In genomic region chr4:115657991-115658390, GRCh38 we compare ENCODE assay signal across 25 cellular contexts.
DNase-seq lines count a peak whose midpoint lies in the region; ATAC-seq, FAIRE-seq and TF ChIP-seq lines count a peak whose summit lies in the region.
"Had no signal": no experiment of that assay in that cellular context is flagged by ENCODE, and none has a peak within 500 bp of the region (broad histone marks: within the 10 kb centered on the region; RNA-seq: fewer than 3 reads in every experiment).

No MANE protein-coding gene starts in this region.

- H3K36me3 ChIP-seq in SJCRH30: no peaks in the 10 kb centered on the region
- H3K36me3 ChIP-seq in H1 (ENCODE audit: control insufficient read depth in 2 of 4, insufficient read depth in 4 of 4, low read length in 3 of 4): no peaks in the 10 kb centered on the region
- H3K36me3 ChIP-seq in mesendoderm (ENCODE audit: control insufficient read depth, insufficient read depth, low read length): no peaks in the 10 kb centered on the region
- H3K36me3 ChIP-seq: SJSA1 had no signal

- H4K91ac ChIP-seq in H1 (replicated peaks; ENCODE audit: insufficient read length, low read length): no peak overlapping the region

- H3K79me2 ChIP-seq in H1 (ENCODE audit: control insufficient read depth in 1 of 2, insufficient read depth in 2 of 2, low read length in 2 of 2): no peaks in the 10 kb centered on the region
- H3K79me2 ChIP-seq in mesendoderm (ENCODE audit: control insufficient read depth, insufficient read depth, low read length): no peaks in the 10 kb centered on the region

- TF ChIP-seq RAD21 in H1 (IDR thresholded peaks at IDR 0.05 in 1 of 2, conservative IDR thresholded peaks at IDR 0.05 in 1 of 2; ENCODE audit: low read depth in 2 of 2, low read length in 2 of 2): no peak

- 0 out of 2 replicates have a peak overlapping the region, but pooled peaks have one; percentile 21 for H2BK5ac ChIP-seq in H1 (ENCODE audit: low read depth, low read length)
- H2BK5ac ChIP-seq in mesendoderm (ENCODE audit: low read length): no peak overlapping the region

- H3K9me3 Mint-ChIP-seq in stimulated activated effector memory CD8-positive, alpha-beta T cell treated with anti-CD3 and anti-CD28 coated beads, Interleukin-12 subunit alpha, Interleukin-12 subunit beta, amount 100 ng/mL, for 72 hours: peaks cover 10% of the 10 kb centered on the region

- H2BK12ac ChIP-seq in H1 (ENCODE audit: low read depth, low read length): no peak overlapping the region

- H4K20me1 ChIP-seq in H1 (replicated peaks in 1 of 2; ENCODE audit: control insufficient read depth in 1 of 2, insufficient read depth in 2 of 2, low read length in 2 of 2): no peaks in the 10 kb centered on the region

- H3K9ac ChIP-seq in H1 (replicated peaks in 1 of 4; ENCODE audit: extremely low read depth in 1 of 4, low read depth in 3 of 4, low read length in 3 of 4) (no peak overlapping the region), mesendoderm (ENCODE audit: low read length) (no peak overlapping the region)

- H3K14ac ChIP-seq in H1 (ENCODE audit: insufficient read length): no peak overlapping the region

- TF ChIP-seq CTCF in H1 (IDR thresholded peaks at IDR 0.05; ENCODE audit: control extremely low read depth in 1 of 3, insufficient read depth in 1 of 3, low read depth in 1 of 3, low read length in 3 of 3): no peak

- H3K36me3 Mint-ChIP-seq in stimulated activated effector memory CD8-positive, alpha-beta T cell treated with anti-CD3 and anti-CD28 coated beads, Interleukin-12 subunit alpha, Interleukin-12 subunit beta, amount 100 ng/mL, for 72 hours: no peaks in the 10 kb centered on the region
- H3K36me3 Mint-ChIP-seq: CD4-positive, alpha-beta memory T cell had no signal

- H2BK120ac ChIP-seq in H1 (replicated peaks; ENCODE audit: low read depth, low read length) (no peak overlapping the region), mesendoderm (ENCODE audit: low read depth, low read length) (no peak overlapping the region)

- no peak for TF ChIP-seq POLR2A in H1 (IDR thresholded peaks at IDR 0.05; ENCODE audit: control extremely low read depth in 1 of 2, low read depth in 2 of 2, low read length in 2 of 2)

- H4K5ac ChIP-seq in H1 (ENCODE audit: insufficient read length, low read depth, low read length) (no peak overlapping the region), mesendoderm (ENCODE audit: low read length) (no peak overlapping the region)

- no peaks in the 10 kb centered on the region; the same call in 1 of the 2 replicates for H3K23me2 ChIP-seq in H1 (ENCODE audit: low read depth, low read length)

- H4K8ac ChIP-seq in H1 (ENCODE audit: extremely low read depth, insufficient read depth, low read length) (no peak overlapping the region), mesendoderm (ENCODE audit: low read depth, low read length) (no peak overlapping the region)

- H3K27me3 ChIP-seq in SJCRH30 (no peaks in the 10 kb centered on the region), H1 (replicated peaks in 1 of 4; ENCODE audit: control insufficient read depth in 3 of 4, extremely low read depth in 1 of 4, insufficient read depth in 3 of 4, low read length in 3 of 4) (no peaks in the 10 kb centered on the region), mesendoderm (ENCODE audit: insufficient read depth, low read length, poor library complexity) (no peaks in the 10 kb centered on the region)
- H3K27me3 ChIP-seq: SJSA1 had no signal

- peak overlapping the region; percentile 45 for H3K27ac ChIP-seq in SJCRH30
- no peak overlapping the region for H3K27ac ChIP-seq in H1 (ENCODE audit: low read depth, low read length)
- H3K27ac ChIP-seq in mesendoderm (ENCODE audit: low read depth, low read length): no peak overlapping the region
- H3K27ac ChIP-seq: A549, PC-9, SJSA1 had no signal

- H2BK20ac ChIP-seq in H1 (ENCODE audit: low read length): no peak overlapping the region

- H3K4me2 ChIP-seq in H1 (ENCODE audit: insufficient read depth in 1 of 2, low read depth in 2 of 2, low read length in 2 of 2): no peak overlapping the region
- no peak overlapping the region for H3K4me2 ChIP-seq in mesendoderm (ENCODE audit: low read length)
- H3K4me2 ChIP-seq: A549, PC-9 had no signal

- peak; percentile 85 to 95 for DNase-seq in SJCRH30
- no peak for DNase-seq in H1 (ENCODE audit: low read depth in 1 of 2, low spot score in 2 of 2)
- peak; percentile 5 for DNase-seq in mesendoderm
- DNase-seq in stimulated activated effector memory CD8-positive, alpha-beta T cell treated with anti-CD3 and anti-CD28 coated beads, Interleukin-12 subunit alpha, Interleukin-12 subunit beta, amount 100 ng/mL, for 72 hours (ENCODE audit: low spot score in 2 of 2): no peak
- DNase-seq in D341Med (ENCODE audit: low spot score): no peak
- DNase-seq in NCI-H345 treated with DMSO at 0.1 percent for 48 hours (lab: John Stamatoyannopoulos, UW; ENCODE audit: unreplicated experiment): no peak
- DNase-seq: C1 segment of cervical spinal cord; CD4-positive, alpha-beta memory T cell; COR-L47; GDM1; Karpas-422; NCI-H1092; NCI-H1417 treated with DMSO at 0.1 percent for 48 hours; NCI-H187; NCI-H2081 treated with DMSO at 0.1 percent for 48 hours; NCI-H446 treated with DMSO at 0.1 percent for 48 hours; NCI-H526; PC-9 had no signal

- no peak overlapping the region for H3K4me3 Mint-ChIP-seq in stimulated activated effector memory CD8-positive, alpha-beta T cell treated with anti-CD3 and anti-CD28 coated beads, Interleukin-12 subunit alpha, Interleukin-12 subunit beta, amount 100 ng/mL, for 72 hours
- H3K4me3 Mint-ChIP-seq: CD4-positive, alpha-beta memory T cell had no signal

- H3K79me1 ChIP-seq in H1 (ENCODE audit: low read depth, low read length) (no peaks in the 10 kb centered on the region), mesendoderm (ENCODE audit: low read length) (no peaks in the 10 kb centered on the region)

- H3K4me1 ChIP-seq in SJCRH30: peaks cover 28% of the 10 kb centered on the region
- H3K4me1 ChIP-seq in H1 (replicated peaks in 1 of 4; ENCODE audit: control insufficient read depth in 3 of 4, insufficient read depth in 4 of 4, low read length in 3 of 4): no peaks in the 10 kb centered on the region
- no peaks in the 10 kb centered on the region for H3K4me1 ChIP-seq in mesendoderm (ENCODE audit: control insufficient read depth, low read depth, low read length)
- H3K4me1 ChIP-seq: A549, SJSA1 had no signal

- no peak overlapping the region for H3K23ac ChIP-seq in H1 (ENCODE audit: insufficient read length)
- H3K23ac ChIP-seq in mesendoderm (ENCODE audit: low read length): no peak overlapping the region

- H3K9me3 ChIP-seq in SJCRH30 (replicated peaks) (no peaks in the 10 kb centered on the region; the same call in 1 of the 2 replicates), H1 (ENCODE audit: insufficient read depth in 2 of 2, low read depth in 1 of 2, low read length in 1 of 2) (no peaks in the 10 kb centered on the region)
- H3K9me3 ChIP-seq: A549, SJSA1 had no signal

- no peak overlapping the region for H3K18ac ChIP-seq in H1 (ENCODE audit: extremely low read depth, low read length)
- H3K18ac ChIP-seq in mesendoderm (ENCODE audit: low read length): no peak overlapping the region

- FAIRE-seq in H1 (lab: Jason Lieb, UNC): no peak
- FAIRE-seq: A549, GM12878, HepG2 had no signal

- H2AK5ac ChIP-seq in H1 (ENCODE audit: low read depth, low read length): no peak overlapping the region
- no peak overlapping the region for H2AK5ac ChIP-seq in mesendoderm (ENCODE audit: low read length)

- H3K56ac ChIP-seq in H1 (replicated peaks; ENCODE audit: insufficient read length, low read depth, low read length): no peak overlapping the region
- H3K56ac ChIP-seq in mesendoderm (ENCODE audit: low read length): no peak overlapping the region

- H2BK15ac ChIP-seq in H1 (ENCODE audit: low read length): no peak overlapping the region
- no peak overlapping the region for H2BK15ac ChIP-seq in mesendoderm (replicated peaks; ENCODE audit: low read depth)

- ATAC-seq in stimulated activated effector memory CD8-positive, alpha-beta T cell treated with anti-CD3 and anti-CD28 coated beads, Interleukin-12 subunit alpha, Interleukin-12 subunit beta, amount 100 ng/mL, for 72 hours: peak; percentile 24
- no peak for ATAC-seq in HG03565 (IDR thresholded peaks at IDR 0.05; ENCODE audit: unreplicated experiment)
- ATAC-seq: A549, GM12878, HCT116, HepG2, Right ventricle myocardium inferior had no signal

- peak overlapping the region; percentile 96 for H2AFZ ChIP-seq in H1 (ENCODE audit: low read length)
- H2AFZ ChIP-seq: PC-9 had no signal

- no peaks in the 10 kb centered on the region for H3K4me1 Mint-ChIP-seq in stimulated activated effector memory CD8-positive, alpha-beta T cell treated with anti-CD3 and anti-CD28 coated beads, Interleukin-12 subunit alpha, Interleukin-12 subunit beta, amount 100 ng/mL, for 72 hours
- H3K4me1 Mint-ChIP-seq: CD4-positive, alpha-beta memory T cell had no signal

- H3K27ac Mint-ChIP-seq in stimulated activated effector memory CD8-positive, alpha-beta T cell treated with anti-CD3 and anti-CD28 coated beads, Interleukin-12 subunit alpha, Interleukin-12 subunit beta, amount 100 ng/mL, for 72 hours: no peak overlapping the region
- H3K27ac Mint-ChIP-seq: CD4-positive, alpha-beta memory T cell had no signal

- CTCF ChIA-PET in H1 (lab: Charles Lee; ENCODE audit: partially characterized antibody): interaction anchor here (0.6 to 0.8 kb wide), 2 partner anchors 122 to 142 kb away, joined by 3 to 4 read pairs; no protein-coding TSS in a partner anchor

- H3K4ac ChIP-seq in H1 (replicated peaks; ENCODE audit: insufficient read length, low read depth, low read length) (no peak overlapping the region), mesendoderm (ENCODE audit: low read depth, low read length) (no peak overlapping the region)

- WGBS in H1 (ENCODE audit: extremely low coverage in 1 of 2, insufficient coverage in 1 of 2, insufficient read length in 1 of 2, insufficient replicate concordance in 2 of 2, low coverage in 1 of 2, low lambda C conversion rate in 2 of 2, missing lambda C conversion rate in 1 of 2), 2 experiments: 92% methylated on average over 2 of the region's 2 CpGs; no CpG with 5 or more reads in 1 of the 2 experiments
- WGBS in mesendoderm (ENCODE audit: extremely low coverage, insufficient coverage, low lambda C conversion rate): no CpG with 5 or more reads among the region's 2 CpGs

- H3K4me3 ChIP-seq in SJCRH30: no peak overlapping the region
- no peak overlapping the region for H3K4me3 ChIP-seq in H1 (ENCODE audit: extremely low read depth in 1 of 4, insufficient read depth in 2 of 4, low read depth in 3 of 4, low read length in 4 of 4)
- no peak overlapping the region for H3K4me3 ChIP-seq in mesendoderm (ENCODE audit: low read length)
- H3K4me3 ChIP-seq: A549, GM12878, PC-9, SJSA1 had no signal

- POLR2A ChIA-PET in H1 (lab: Charles Lee; ENCODE audit: partially characterized antibody): no interaction called here

- no peak for TF ChIP-seq EP300 in H1 (IDR thresholded peaks at IDR 0.05; ENCODE audit: borderline replicate concordance in 1 of 2, low read depth in 2 of 2, low read length in 2 of 2)

TF ChIP-seq in H1, 55 proteins besides CTCF, POLR2A, EP300 and RAD21 (continues in another document):
- TF ChIP-seq CHD1 (IDR thresholded peaks at IDR 0.05; ENCODE audit: low read depth, low read length): no peak
- no peak for TF ChIP-seq MAFK (IDR thresholded peaks at IDR 0.05; ENCODE audit: low read depth, low read length)
- no peak for TF ChIP-seq BRCA1 (IDR thresholded peaks at IDR 0.05; ENCODE audit: low read depth, low read length)
- no peak for TF ChIP-seq POLR2AphosphoS5 (IDR thresholded peaks at IDR 0.05; ENCODE audit: low read depth, low read length)
- no peak for TF ChIP-seq GTF2F1 (IDR thresholded peaks at IDR 0.05; ENCODE audit: borderline replicate concordance, low read depth, low read length)

Comparison
In these comparisons a context has a peak if more than half of its experiments do, and no peak if none do; other contexts are left out.
1. DNase-seq: peak in SJCRH30 (2 of 2) and mesendoderm (single experiment); none in H1 (0 of 2), stimulated activated effector memory CD8-positive, alpha-beta T cell treated with anti-CD3 and anti-CD28 coated beads, Interleukin-12 subunit alpha, Interleukin-12 subunit beta, amount 100 ng/mL, for 72 hours (0 of 2), D341Med (single experiment) and NCI-H345 treated with DMSO at 0.1 percent for 48 hours (single experiment).